In the genomic region with DNA sequence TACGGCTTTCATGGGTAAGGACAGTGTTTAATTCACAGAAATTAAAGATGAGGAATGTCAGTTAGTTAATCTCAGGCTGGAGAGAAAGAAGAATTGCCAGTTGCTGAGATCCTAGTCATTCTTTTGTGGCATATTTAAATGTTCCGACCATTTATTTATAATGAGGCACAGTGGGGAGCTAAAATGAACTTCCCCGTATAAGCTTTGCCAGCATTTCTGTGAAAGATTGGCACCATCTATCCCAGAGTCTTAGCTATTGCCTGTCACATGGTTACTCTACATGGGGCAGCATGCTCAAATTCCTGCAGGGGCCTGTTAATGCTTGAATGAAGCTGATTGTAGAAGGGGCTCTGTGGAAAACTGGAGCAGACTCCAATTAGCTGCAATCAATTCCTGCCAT, we compare ENCODE assay signal across 2 cellular contexts.
TF ChIP-seq lines count a peak whose summit lies in the region.

No MANE protein-coding gene starts in this region.

TF ChIP-seq in HEK293, 187 proteins besides CTCF, POLR2A, EP300 and RAD21 (continued from another document):
- TF ChIP-seq, protein P1, sequence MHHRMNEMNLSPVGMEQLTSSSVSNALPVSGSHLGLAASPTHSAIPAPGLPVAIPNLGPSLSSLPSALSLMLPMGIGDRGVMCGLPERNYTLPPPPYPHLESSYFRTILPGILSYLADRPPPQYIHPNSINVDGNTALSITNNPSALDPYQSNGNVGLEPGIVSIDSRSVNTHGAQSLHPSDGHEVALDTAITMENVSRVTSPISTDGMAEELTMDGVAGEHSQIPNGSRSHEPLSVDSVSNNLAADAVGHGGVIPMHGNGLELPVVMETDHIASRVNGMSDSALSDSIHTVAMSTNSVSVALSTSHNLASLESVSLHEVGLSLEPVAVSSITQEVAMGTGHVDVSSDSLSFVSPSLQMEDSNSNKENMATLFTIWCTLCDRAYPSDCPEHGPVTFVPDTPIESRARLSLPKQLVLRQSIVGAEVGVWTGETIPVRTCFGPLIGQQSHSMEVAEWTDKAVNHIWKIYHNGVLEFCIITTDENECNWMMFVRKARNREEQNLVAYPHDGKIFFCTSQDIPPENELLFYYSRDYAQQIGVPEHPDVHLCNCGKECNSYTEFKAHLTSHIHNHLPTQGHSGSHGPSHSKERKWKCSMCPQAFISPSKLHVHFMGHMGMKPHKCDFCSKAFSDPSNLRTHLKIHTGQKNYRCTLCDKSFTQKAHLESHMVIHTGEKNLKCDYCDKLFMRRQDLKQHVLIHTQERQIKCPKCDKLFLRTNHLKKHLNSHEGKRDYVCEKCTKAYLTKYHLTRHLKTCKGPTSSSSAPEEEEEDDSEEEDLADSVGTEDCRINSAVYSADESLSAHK (tag by site-specific recombination; IDR thresholded peaks at IDR 0.05): no peak

TF ChIP-seq in WTC11, 78 proteins besides CTCF, POLR2A, EP300 and RAD21 (continued from another document):
- TF ChIP-seq, protein P2, sequence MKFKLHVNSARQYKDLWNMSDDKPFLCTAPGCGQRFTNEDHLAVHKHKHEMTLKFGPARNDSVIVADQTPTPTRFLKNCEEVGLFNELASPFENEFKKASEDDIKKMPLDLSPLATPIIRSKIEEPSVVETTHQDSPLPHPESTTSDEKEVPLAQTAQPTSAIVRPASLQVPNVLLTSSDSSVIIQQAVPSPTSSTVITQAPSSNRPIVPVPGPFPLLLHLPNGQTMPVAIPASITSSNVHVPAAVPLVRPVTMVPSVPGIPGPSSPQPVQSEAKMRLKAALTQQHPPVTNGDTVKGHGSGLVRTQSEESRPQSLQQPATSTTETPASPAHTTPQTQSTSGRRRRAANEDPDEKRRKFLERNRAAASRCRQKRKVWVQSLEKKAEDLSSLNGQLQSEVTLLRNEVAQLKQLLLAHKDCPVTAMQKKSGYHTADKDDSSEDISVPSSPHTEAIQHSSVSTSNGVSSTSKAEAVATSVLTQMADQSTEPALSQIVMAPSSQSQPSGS (CRISPR knock-in tag; IDR thresholded peaks at IDR 0.05; ENCODE audit: borderline replicate concordance, low read depth): no peak
- TF ChIP-seq, protein P3, sequence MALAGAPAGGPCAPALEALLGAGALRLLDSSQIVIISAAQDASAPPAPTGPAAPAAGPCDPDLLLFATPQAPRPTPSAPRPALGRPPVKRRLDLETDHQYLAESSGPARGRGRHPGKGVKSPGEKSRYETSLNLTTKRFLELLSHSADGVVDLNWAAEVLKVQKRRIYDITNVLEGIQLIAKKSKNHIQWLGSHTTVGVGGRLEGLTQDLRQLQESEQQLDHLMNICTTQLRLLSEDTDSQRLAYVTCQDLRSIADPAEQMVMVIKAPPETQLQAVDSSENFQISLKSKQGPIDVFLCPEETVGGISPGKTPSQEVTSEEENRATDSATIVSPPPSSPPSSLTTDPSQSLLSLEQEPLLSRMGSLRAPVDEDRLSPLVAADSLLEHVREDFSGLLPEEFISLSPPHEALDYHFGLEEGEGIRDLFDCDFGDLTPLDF (CRISPR knock-in tag; IDR thresholded peaks at IDR 0.05): no peak
- TF ChIP-seq ZNF138 (CRISPR knock-in tag; conservative IDR thresholded peaks at IDR 0.05): no peak
- no peak for TF ChIP-seq GRHL2 (CRISPR knock-in tag; IDR thresholded peaks at IDR 0.05; ENCODE audit: insufficient replicate concordance, severe bottlenecking)
- TF ChIP-seq, protein P4, sequence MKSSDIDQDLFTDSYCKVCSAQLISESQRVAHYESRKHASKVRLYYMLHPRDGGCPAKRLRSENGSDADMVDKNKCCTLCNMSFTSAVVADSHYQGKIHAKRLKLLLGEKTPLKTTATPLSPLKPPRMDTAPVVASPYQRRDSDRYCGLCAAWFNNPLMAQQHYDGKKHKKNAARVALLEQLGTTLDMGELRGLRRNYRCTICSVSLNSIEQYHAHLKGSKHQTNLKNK (CRISPR knock-in tag; IDR thresholded peaks at IDR 0.05): no peak
- TF ChIP-seq, protein P5, sequence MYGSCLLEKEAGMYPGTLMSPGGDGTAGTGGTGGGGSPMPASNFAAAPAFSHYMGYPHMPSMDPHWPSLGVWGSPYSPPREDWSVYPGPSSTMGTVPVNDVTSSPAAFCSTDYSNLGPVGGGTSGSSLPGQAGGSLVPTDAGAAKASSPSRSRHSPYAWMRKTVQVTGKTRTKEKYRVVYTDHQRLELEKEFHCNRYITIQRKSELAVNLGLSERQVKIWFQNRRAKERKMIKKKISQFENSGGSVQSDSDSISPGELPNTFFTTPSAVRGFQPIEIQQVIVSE (CRISPR knock-in tag; IDR thresholded peaks at IDR 0.05; ENCODE audit: borderline replicate concordance): no peak
- TF ChIP-seq KAT7 (CRISPR knock-in tag; IDR thresholded peaks at IDR 0.05; ENCODE audit: borderline replicate concordance): no peak
- TF ChIP-seq, protein P6, sequence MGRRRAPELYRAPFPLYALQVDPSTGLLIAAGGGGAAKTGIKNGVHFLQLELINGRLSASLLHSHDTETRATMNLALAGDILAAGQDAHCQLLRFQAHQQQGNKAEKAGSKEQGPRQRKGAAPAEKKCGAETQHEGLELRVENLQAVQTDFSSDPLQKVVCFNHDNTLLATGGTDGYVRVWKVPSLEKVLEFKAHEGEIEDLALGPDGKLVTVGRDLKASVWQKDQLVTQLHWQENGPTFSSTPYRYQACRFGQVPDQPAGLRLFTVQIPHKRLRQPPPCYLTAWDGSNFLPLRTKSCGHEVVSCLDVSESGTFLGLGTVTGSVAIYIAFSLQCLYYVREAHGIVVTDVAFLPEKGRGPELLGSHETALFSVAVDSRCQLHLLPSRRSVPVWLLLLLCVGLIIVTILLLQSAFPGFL (CRISPR knock-in tag; IDR thresholded peaks at IDR 0.05; ENCODE audit: borderline replicate concordance): no peak
- TF ChIP-seq, protein P7, sequence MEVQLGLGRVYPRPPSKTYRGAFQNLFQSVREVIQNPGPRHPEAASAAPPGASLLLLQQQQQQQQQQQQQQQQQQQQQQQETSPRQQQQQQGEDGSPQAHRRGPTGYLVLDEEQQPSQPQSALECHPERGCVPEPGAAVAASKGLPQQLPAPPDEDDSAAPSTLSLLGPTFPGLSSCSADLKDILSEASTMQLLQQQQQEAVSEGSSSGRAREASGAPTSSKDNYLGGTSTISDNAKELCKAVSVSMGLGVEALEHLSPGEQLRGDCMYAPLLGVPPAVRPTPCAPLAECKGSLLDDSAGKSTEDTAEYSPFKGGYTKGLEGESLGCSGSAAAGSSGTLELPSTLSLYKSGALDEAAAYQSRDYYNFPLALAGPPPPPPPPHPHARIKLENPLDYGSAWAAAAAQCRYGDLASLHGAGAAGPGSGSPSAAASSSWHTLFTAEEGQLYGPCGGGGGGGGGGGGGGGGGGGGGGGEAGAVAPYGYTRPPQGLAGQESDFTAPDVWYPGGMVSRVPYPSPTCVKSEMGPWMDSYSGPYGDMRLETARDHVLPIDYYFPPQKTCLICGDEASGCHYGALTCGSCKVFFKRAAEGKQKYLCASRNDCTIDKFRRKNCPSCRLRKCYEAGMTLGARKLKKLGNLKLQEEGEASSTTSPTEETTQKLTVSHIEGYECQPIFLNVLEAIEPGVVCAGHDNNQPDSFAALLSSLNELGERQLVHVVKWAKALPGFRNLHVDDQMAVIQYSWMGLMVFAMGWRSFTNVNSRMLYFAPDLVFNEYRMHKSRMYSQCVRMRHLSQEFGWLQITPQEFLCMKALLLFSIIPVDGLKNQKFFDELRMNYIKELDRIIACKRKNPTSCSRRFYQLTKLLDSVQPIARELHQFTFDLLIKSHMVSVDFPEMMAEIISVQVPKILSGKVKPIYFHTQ (CRISPR knock-in tag; IDR thresholded peaks at IDR 0.05): no peak
- TF ChIP-seq, protein P8, sequence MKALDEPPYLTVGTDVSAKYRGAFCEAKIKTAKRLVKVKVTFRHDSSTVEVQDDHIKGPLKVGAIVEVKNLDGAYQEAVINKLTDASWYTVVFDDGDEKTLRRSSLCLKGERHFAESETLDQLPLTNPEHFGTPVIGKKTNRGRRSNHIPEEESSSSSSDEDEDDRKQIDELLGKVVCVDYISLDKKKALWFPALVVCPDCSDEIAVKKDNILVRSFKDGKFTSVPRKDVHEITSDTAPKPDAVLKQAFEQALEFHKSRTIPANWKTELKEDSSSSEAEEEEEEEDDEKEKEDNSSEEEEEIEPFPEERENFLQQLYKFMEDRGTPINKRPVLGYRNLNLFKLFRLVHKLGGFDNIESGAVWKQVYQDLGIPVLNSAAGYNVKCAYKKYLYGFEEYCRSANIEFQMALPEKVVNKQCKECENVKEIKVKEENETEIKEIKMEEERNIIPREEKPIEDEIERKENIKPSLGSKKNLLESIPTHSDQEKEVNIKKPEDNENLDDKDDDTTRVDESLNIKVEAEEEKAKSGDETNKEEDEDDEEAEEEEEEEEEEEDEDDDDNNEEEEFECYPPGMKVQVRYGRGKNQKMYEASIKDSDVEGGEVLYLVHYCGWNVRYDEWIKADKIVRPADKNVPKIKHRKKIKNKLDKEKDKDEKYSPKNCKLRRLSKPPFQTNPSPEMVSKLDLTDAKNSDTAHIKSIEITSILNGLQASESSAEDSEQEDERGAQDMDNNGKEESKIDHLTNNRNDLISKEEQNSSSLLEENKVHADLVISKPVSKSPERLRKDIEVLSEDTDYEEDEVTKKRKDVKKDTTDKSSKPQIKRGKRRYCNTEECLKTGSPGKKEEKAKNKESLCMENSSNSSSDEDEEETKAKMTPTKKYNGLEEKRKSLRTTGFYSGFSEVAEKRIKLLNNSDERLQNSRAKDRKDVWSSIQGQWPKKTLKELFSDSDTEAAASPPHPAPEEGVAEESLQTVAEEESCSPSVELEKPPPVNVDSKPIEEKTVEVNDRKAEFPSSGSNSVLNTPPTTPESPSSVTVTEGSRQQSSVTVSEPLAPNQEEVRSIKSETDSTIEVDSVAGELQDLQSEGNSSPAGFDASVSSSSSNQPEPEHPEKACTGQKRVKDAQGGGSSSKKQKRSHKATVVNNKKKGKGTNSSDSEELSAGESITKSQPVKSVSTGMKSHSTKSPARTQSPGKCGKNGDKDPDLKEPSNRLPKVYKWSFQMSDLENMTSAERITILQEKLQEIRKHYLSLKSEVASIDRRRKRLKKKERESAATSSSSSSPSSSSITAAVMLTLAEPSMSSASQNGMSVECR (CRISPR knock-in tag; IDR thresholded peaks at IDR 0.05; ENCODE audit: borderline replicate concordance): no peak
- TF ChIP-seq, protein P9, sequence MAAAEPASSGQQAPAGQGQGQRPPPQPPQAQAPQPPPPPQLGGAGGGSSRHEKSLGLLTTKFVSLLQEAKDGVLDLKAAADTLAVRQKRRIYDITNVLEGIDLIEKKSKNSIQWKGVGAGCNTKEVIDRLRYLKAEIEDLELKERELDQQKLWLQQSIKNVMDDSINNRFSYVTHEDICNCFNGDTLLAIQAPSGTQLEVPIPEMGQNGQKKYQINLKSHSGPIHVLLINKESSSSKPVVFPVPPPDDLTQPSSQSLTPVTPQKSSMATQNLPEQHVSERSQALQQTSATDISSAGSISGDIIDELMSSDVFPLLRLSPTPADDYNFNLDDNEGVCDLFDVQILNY (CRISPR knock-in tag; IDR thresholded peaks at IDR 0.05): no peak
- no peak for TF ChIP-seq ZNF396 (CRISPR knock-in tag; IDR thresholded peaks at IDR 0.05; ENCODE audit: borderline replicate concordance)
- TF ChIP-seq, protein P10, sequence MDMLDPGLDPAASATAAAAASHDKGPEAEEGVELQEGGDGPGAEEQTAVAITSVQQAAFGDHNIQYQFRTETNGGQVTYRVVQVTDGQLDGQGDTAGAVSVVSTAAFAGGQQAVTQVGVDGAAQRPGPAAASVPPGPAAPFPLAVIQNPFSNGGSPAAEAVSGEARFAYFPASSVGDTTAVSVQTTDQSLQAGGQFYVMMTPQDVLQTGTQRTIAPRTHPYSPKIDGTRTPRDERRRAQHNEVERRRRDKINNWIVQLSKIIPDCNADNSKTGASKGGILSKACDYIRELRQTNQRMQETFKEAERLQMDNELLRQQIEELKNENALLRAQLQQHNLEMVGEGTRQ (CRISPR knock-in tag; IDR thresholded peaks at IDR 0.05): no peak
